In genomic region chr16:12998376-12999085, GRCh38 we compare ENCODE assay signal across 29 cellular contexts.
"Had no signal": no experiment of that assay in that cellular context is flagged by ENCODE, and none has a peak within 500 bp of the region (broad histone marks: within the 10 kb centered on the region; RNA-seq: fewer than 3 reads in every experiment).

No MANE protein-coding gene starts in this region.

- DNase-seq: heart right ventricle; islet precursor cell; left colon; left ventricle myocardium inferior; mesendoderm; mucosa of descending colon; naive thymus-derived CD8-positive, alpha-beta T cell; nucleus accumbens; pancreas; posterior cingulate gyrus; retina; right cardiac atrium; sigmoid colon; stimulated activated CD4-positive, alpha-beta T cell treated with anti-CD3 and anti-CD28 coated beads, Interleukin-12 subunit alpha, Interleukin-12 subunit beta, amount 100 ng/mL, for 4 hours; stimulated activated CD4-positive, alpha-beta T cell treated with anti-CD3 and anti-CD28 coated beads, Interleukin-15, amount 100 ng/mL, for 24 hours; stimulated activated CD4-positive, alpha-beta T cell treated with anti-CD3 and anti-CD28 coated beads, Interleukin-2, amount 100 ng/mL, for 24 hours; stimulated activated CD4-positive, alpha-beta T cell treated with anti-CD3 and anti-CD28 coated beads, Interleukin-4, amount 100 ng/mL, for 1 hour; stimulated activated naive B cell treated with anti-CD40 and anti-IgM and Interleukin-4, amounts not matched to agents 10 μg/mL and 1 μg/mL and 100 μg/mL, for 72 hours; stimulated activated naive CD8-positive, alpha-beta T cell treated with anti-CD3 and anti-CD28 coated beads, Interleukin-15, Interleukin-2, amounts not matched to agents 100 U/mL and 50 U/mL, for 24 hours; stomach; testis; thyroid gland; transverse colon; upper lobe of left lung had no signal

- H3K27ac ChIP-seq: heart right ventricle, hepatocyte, left ventricle myocardium inferior, pancreas, prostate gland, sigmoid colon, skin epidermis, stomach, testis, thyroid gland, transverse colon, upper lobe of left lung, vagina had no signal

- H3K4me3 ChIP-seq: heart right ventricle, hepatocyte, left ventricle myocardium inferior, lung, mucosa of descending colon, pancreas, prostate gland, sigmoid colon, skin epidermis, stomach, testis, thyroid gland, transverse colon, upper lobe of left lung, vagina had no signal

- H3K9me3 ChIP-seq: heart right ventricle, left ventricle myocardium inferior, mucosa of descending colon, pancreas, prostate gland, sigmoid colon, stomach, testis, thyroid gland, transverse colon, upper lobe of left lung, vagina had no signal

- H3K4me2 ChIP-seq: hepatocyte had no signal

- H3K36me3 ChIP-seq: heart right ventricle, left ventricle myocardium inferior, pancreas, prostate gland, sigmoid colon, stomach, thyroid gland, transverse colon, upper lobe of left lung, vagina had no signal

- H3K27me3 ChIP-seq: hepatocyte, pancreas, stomach, testis, thyroid gland, transverse colon, upper lobe of left lung, vagina had no signal

- H3K4me1 ChIP-seq: heart right ventricle, left ventricle myocardium inferior, pancreas, prostate gland, sigmoid colon, stomach, testis, thyroid gland, transverse colon, upper lobe of left lung, vagina had no signal

- ATAC-seq: heart right ventricle; left colon; mucosa of descending colon; naive thymus-derived CD8-positive, alpha-beta T cell; pancreas; right cardiac atrium; stimulated activated naive B cell treated with anti-CD40 and anti-IgM and Interleukin-4, amounts not matched to agents 10 μg/mL and 1 μg/mL and 100 μg/mL, for 72 hours; stimulated activated naive CD8-positive, alpha-beta T cell treated with anti-CD3 and anti-CD28 coated beads, Interleukin-15, Interleukin-2, amounts not matched to agents 100 U/mL and 50 U/mL, for 24 hours had no signal

- H3K79me2 ChIP-seq: hepatocyte had no signal

- H2AFZ ChIP-seq: hepatocyte had no signal
